ENCODE assay signal across 13 cellular contexts in the genomic region with DNA sequence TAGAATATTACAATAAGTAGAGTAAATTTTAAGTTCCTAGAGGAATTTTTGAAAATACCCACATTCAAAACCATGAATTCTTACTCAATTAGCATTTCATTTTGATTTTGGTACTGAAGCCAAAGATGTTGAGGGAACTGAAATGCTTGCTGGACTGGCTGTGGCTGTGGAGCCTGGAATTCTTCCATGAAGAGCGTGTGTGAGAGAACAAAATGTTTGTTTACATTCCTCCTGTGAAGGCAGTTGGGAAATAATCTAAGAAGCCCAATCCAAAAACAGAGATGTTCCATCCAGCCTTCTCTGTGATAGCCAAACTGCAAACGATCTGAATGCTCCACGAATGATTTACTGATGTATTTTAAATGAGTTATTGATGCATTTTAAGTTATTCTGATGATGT. TPM values are rescaled to one million over a fixed set of nuclear protein-coding genes. Genes with fewer than 3 reads are reported as not detected.
A peak's percentile ranks its signal among the peaks of the same experiment; 100 is the strongest.
DNase-seq lines count a peak whose midpoint lies in the region; ATAC-seq and TF ChIP-seq lines count a peak whose summit lies in the region.
"Had no signal": no experiment of that assay in that cellular context is flagged by ENCODE, and none has a peak within 500 bp of the region (broad histone marks: within the 10 kb centered on the region; RNA-seq: fewer than 3 reads in every experiment).

No MANE protein-coding gene starts in this region.

- intact Hi-C loops in ascending aorta (cut with DNase I): loop anchor here (2.0 to 10.0 kb wide), 3 partner anchors 24 to 240 kb away; a partner anchor contains a TSS
- intact Hi-C loops in heart left ventricle (cut with DNase I): no loop called here

- no peak overlapping the region for H3K4me3 ChIP-seq in ascending aorta
- no peak overlapping the region for H3K4me3 ChIP-seq in heart left ventricle
- H3K4me3 ChIP-seq in WERI-Rb-1 (ENCODE audit: low read depth, low read length): no peak overlapping the region
- H3K4me3 ChIP-seq: SJSA1 had no signal

- in situ Hi-C loops in KBM-7 (cut with MboI; ENCODE audit: low pct_unique_long_range_greater_than_20kb, low sequenced_read_pairs): no loop called here

- H3K36me3 ChIP-seq in ascending aorta: no peaks in the 10 kb centered on the region
- no peaks in the 10 kb centered on the region for H3K36me3 ChIP-seq in heart left ventricle
- no peaks in the 10 kb centered on the region for H3K36me3 ChIP-seq in WERI-Rb-1
- H3K36me3 ChIP-seq: SJSA1 had no signal

- peak; percentile 85 to 89 (median 88) for ATAC-seq in heart left ventricle

- H3K4me1 ChIP-seq in ascending aorta (peaks cover 6 to 24% of the 10 kb centered on the region in 2 donors), heart left ventricle (peaks cover 0 to 23% (median 10%) of the 10 kb centered on the region in 12 donors)
- H3K4me1 ChIP-seq: SJSA1 had no signal

- WGBS in heart left ventricle, 4 donors: 15 to 46% (median 24%) methylated on average over 3 of the region's 3 CpGs

- DNase-seq in AG08395 (ENCODE audit: low spot score) (peak; percentile 91), ascending aorta (ENCODE audit: low spot score in 2 of 2) (peak in 1 of 2 donors; percentile 83), heart left ventricle (peak; percentile 54 to 72 (median 60)), pons (ENCODE audit: low spot score) (peak; percentile 19), RKO (ENCODE audit: low spot score) (no peak), WERI-Rb-1 (no peak), KBM-7 (no peak), kidney tubule cell (ENCODE audit: low spot score) (no peak)
- DNase-seq: ACHN; stimulated activated CD4-positive, alpha-beta T cell treated with anti-CD3 and anti-CD28 coated beads, Interleukin-4, amount 100 ng/mL, for 24 hours had no signal

- H3K27ac ChIP-seq in ascending aorta (peak overlapping the region; percentile 81 to 82), heart left ventricle (peak overlapping the region in 11 of 12 donors; percentile 22 to 84 (median 61)), WERI-Rb-1 (no peak overlapping the region)
- H3K27ac ChIP-seq: SJSA1 had no signal

- H3K27me3 ChIP-seq in ascending aorta (no peaks in the 10 kb centered on the region), heart left ventricle (no peaks in the 10 kb centered on the region), WERI-Rb-1 (ENCODE audit: insufficient read depth, low read depth, severe bottlenecking) (no peaks in the 10 kb centered on the region)
- H3K27me3 ChIP-seq: SJSA1 had no signal

- no peak for TF ChIP-seq POLR2A in heart left ventricle (IDR thresholded peaks at IDR 0.05)

- H3K9me3 ChIP-seq in ascending aorta (peaks cover 8 to 15% of the 10 kb centered on the region in 2 donors), heart left ventricle (peaks cover 0 to 13% (median 1%) of the 10 kb centered on the region in 12 donors), WERI-Rb-1 (ENCODE audit: severe bottlenecking) (no peaks in the 10 kb centered on the region)
- H3K9me3 ChIP-seq: SJSA1 had no signal

- TF ChIP-seq CTCF in ascending aorta (IDR thresholded peaks at IDR 0.05) (no peak), heart left ventricle (IDR thresholded peaks at IDR 0.05) (no peak), WERI-Rb-1 (IDR thresholded peaks at IDR 0.05; ENCODE audit: low read depth, low read length) (no peak)

RNA-seq across cellular contexts. Expression of a gene that starts 3.8 kb away (rescaled TPM):
- total RNA-seq in ascending aorta: 650 TPM
- 100 to 1,000 TPM in 3 of 9 donors, 10 to 100 TPM in 5, 1 to 10 TPM in 1; 9.3 to 304 (median 54.1) TPM for total RNA-seq in heart left ventricle
- polyA plus RNA-seq in heart left ventricle: 10 to 100 TPM; 21.3 to 39.2 TPM
- total RNA-seq: mesothelial cell of epicardium, SJSA1 had no signal

RNA-seq across cellular contexts. Expression of a gene that starts 27.6 kb away (rescaled TPM):
- total RNA-seq in ascending aorta: 4.6 TPM
- 10 to 100 TPM in 1 of 9 donors, 1 to 10 TPM in 8; 1.6 to 14.3 (median 2.8) TPM for total RNA-seq in heart left ventricle
- 1 to 10 TPM in 1 of 2 donors, under 1 TPM in 1; 0.64 to 2.8 TPM for polyA plus RNA-seq in heart left ventricle
- total RNA-seq: SJSA1 had no signal

RNA-seq across cellular contexts. Expression of a gene that starts 34.2 kb away (rescaled TPM):
- total RNA-seq in ascending aorta (not detected), heart left ventricle (1 to 10 TPM in 1 of 9 donors, under 1 TPM in 1, not detected in 7; 0.25 to 1.9 TPM)
- not detected for polyA plus RNA-seq in heart left ventricle
- total RNA-seq: mesothelial cell of epicardium, SJSA1 had no signal
- polyA plus RNA-seq: esophagus had no signal

Comparison
In these comparisons a context has a peak if more than half of its experiments do, and no peak if none do; other contexts are left out.
1. DNase-seq: peak in AG08395 (single experiment), heart left ventricle (5 of 5) and pons (single experiment); none in RKO (single experiment), WERI-Rb-1 (single experiment), KBM-7 (single experiment) and kidney tubule cell (single experiment).